8 cellular contexts compared by ENCODE assay signal in genomic region chr4:70839537-70840093, GRCh38.
DNase-seq lines count a peak whose midpoint lies in the region; ATAC-seq and TF ChIP-seq lines count a peak whose summit lies in the region.

TSS of gene GRSF1 (minus strand) at chr4:70839890. CDS start at chr4:70839827, 63 bp downstream.

- ATAC-seq in GM18505 (IDR thresholded peaks at IDR 0.05; ENCODE audit: unreplicated experiment), result peak; percentile 68
- ATAC-seq in HG02938 (IDR thresholded peaks at IDR 0.05; ENCODE audit: unreplicated experiment), result peak; percentile 49

- in situ Hi-C loops in astrocyte of the cerebellum (cut with HindIII; ENCODE audit: low sequenced_read_pairs), result loop anchor here (25.0 kb wide), 1 partner anchor 148 kb away; the partner anchor contains the start of gene DCK

- peak within 1 kb of the TSS; percentile 65 for H3K4me3 ChIP-seq in astrocyte of the cerebellum (ENCODE audit: low read depth, low read length)
- H3K4me3 ChIP-seq in retinal pigment epithelial cell (ENCODE audit: low read length), result peak within 1 kb of the TSS; percentile 89

- TF ChIP-seq CTCF in astrocyte of the cerebellum (IDR thresholded peaks at IDR 0.05; ENCODE audit: low read depth, low read length, missing control alignments), result peak; percentile 27
- peak; percentile 17 for TF ChIP-seq CTCF in retinal pigment epithelial cell (conservative IDR thresholded peaks at IDR 0.05; ENCODE audit: low read depth, low read length)

- TF ChIP-seq POLR2A in GM18505 (IDR thresholded peaks at IDR 0.05; ENCODE audit: borderline replicate concordance, extremely low read depth, insufficient read depth, insufficient read length), result peak; percentile 85

- peak; percentile 77 to 84 for DNase-seq in NCI-H1930 (lab: John Stamatoyannopoulos, UW)
- DNase-seq in T-helper 9 cell, result peak; percentile 96
- DNase-seq in astrocyte of the cerebellum (ENCODE audit: low read depth), result peak; percentile 78
- peak; percentile 87 to 88 for DNase-seq in hippocampal formation (lab: John Stamatoyannopoulos, UW)
- DNase-seq in retinal pigment epithelial cell (ENCODE audit: low read depth), result no peak
- no peak for DNase-seq in OCI-M2 (lab: John Stamatoyannopoulos, UW; ENCODE audit: unreplicated experiment)

Comparison
In these comparisons a context has a peak if more than half of its experiments do, and no peak if none do; other contexts are left out.
1. DNase-seq: peak in NCI-H1930 (2 of 2), T-helper 9 cell (single experiment), astrocyte of the cerebellum (single experiment) and hippocampal formation (2 of 2); none in retinal pigment epithelial cell (single experiment) and OCI-M2 (single experiment).